Comparison of ENCODE assay signal across 8 cellular contexts in genomic region chr17:78168906-78169793, GRCh38. TPM values are rescaled to one million over a fixed set of nuclear protein-coding genes. Genes with fewer than 3 reads are reported as not detected.
DNase-seq lines count a peak whose midpoint lies in the region; ATAC-seq and TF ChIP-seq lines count a peak whose summit lies in the region.

No MANE protein-coding gene starts in this region.

- TF ChIP-seq POLR2A in prostate gland (IDR thresholded peaks at IDR 0.05): no peak

- intact Hi-C loops in left ventricle myocardium inferior (cut with micrococcal nuclease): no loop called here
- intact Hi-C loops in prostate gland (cut with DNase I): no loop called here

- H3K27me3 ChIP-seq in RWPE2 (ENCODE audit: insufficient read depth, poor library complexity, severe bottlenecking): no peaks in the 10 kb centered on the region
- H3K27me3 ChIP-seq in left ventricle myocardium inferior (ENCODE audit: low read depth): no peaks in the 10 kb centered on the region
- H3K27me3 ChIP-seq in prostate gland (replicated peaks; ENCODE audit: insufficient read depth): no peaks in the 10 kb centered on the region

- TF ChIP-seq CTCF in RWPE2 (IDR thresholded peaks at IDR 0.05; ENCODE audit: poor library complexity, severe bottlenecking) (no peak), left ventricle myocardium inferior (IDR thresholded peaks at IDR 0.05; ENCODE audit: borderline replicate concordance) (no peak), prostate gland (IDR thresholded peaks at IDR 0.05) (no peak)

- peak; percentile 19 for ATAC-seq in HG03025 (IDR thresholded peaks at IDR 0.05; ENCODE audit: low FRiP score, unreplicated experiment)
- peak; percentile 67 for ATAC-seq in RWPE2 (ENCODE audit: low read depth)
- no peak for ATAC-seq in HG03565 (IDR thresholded peaks at IDR 0.05; ENCODE audit: unreplicated experiment)

- H3K4me1 ChIP-seq in RWPE2 (ENCODE audit: insufficient read depth, poor library complexity, severe bottlenecking): peaks cover 4% of the 10 kb centered on the region
- peaks cover 61% of the 10 kb centered on the region for H3K4me1 ChIP-seq in left ventricle myocardium inferior
- peaks cover 13% of the 10 kb centered on the region for H3K4me1 ChIP-seq in prostate gland (replicated peaks)

- H3K36me3 ChIP-seq in RWPE2 (ENCODE audit: low read depth) (peaks cover 32% of the 10 kb centered on the region), left ventricle myocardium inferior (peaks cover 18% of the 10 kb centered on the region), prostate gland (peaks cover 0 to 6% of the 10 kb centered on the region in 2 donors)

- H3K4me3 ChIP-seq in RWPE2 (ENCODE audit: severe bottlenecking) (peak overlapping the region; percentile 95), left ventricle myocardium inferior (peak overlapping the region; percentile 83), prostate gland (peak overlapping the region; percentile 85 to 97)

- H3K9me3 ChIP-seq in RWPE2 (ENCODE audit: severe bottlenecking) (no peaks in the 10 kb centered on the region), left ventricle myocardium inferior (replicated peaks) (no peaks in the 10 kb centered on the region), prostate gland (no peaks in the 10 kb centered on the region)

- DNase-seq in DMS 273 (lab: John Stamatoyannopoulos, UW; ENCODE audit: unreplicated experiment) (peak; percentile 84), DMS 273 treated with DMSO at 0.1 percent for 48 hours (lab: John Stamatoyannopoulos, UW) (no peak), RWPE2 (ENCODE audit: low spot score) (peak; percentile 88), left ventricle myocardium inferior (peak; percentile 58), prostate gland (ENCODE audit: low spot score) (peak; percentile 82)
- DNase-seq in activated naive CD8-positive, alpha-beta T cell treated with anti-CD3 and anti-CD28 coated beads, Interleukin-2, amount 50 U/mL, for 16 hours (ENCODE audit: low read depth, low spot score): peak; percentile 45

- peak overlapping the region; percentile 46 for H3K27ac ChIP-seq in RWPE2 (ENCODE audit: poor library complexity, severe bottlenecking)
- peak overlapping the region; percentile 94 for H3K27ac ChIP-seq in left ventricle myocardium inferior (replicated peaks)
- peak overlapping the region; percentile 91 to 95 for H3K27ac ChIP-seq in prostate gland

- WGBS in prostate gland: 8% methylated on average over 29 of the region's 38 CpGs

RNA-seq across cellular contexts. Expression of gene SYNGR2, which starts 0.8 kb away (rescaled TPM):
- 86.9 TPM for total RNA-seq in left ventricle myocardium inferior
- 100 to 1,000 TPM; 133 to 284 TPM for total RNA-seq in prostate gland

RNA-seq across cellular contexts. Expression of gene TK1, which starts 17.7 kb away (rescaled TPM):
- total RNA-seq in left ventricle myocardium inferior (1.8 TPM), prostate gland (10 to 100 TPM; 10.8 to 11.2 TPM)

RNA-seq across cellular contexts. Expression of gene AFMID, which starts 18.0 kb away (rescaled TPM):
- total RNA-seq in left ventricle myocardium inferior: 22.5 TPM
- 100 to 1,000 TPM; 116 to 122 TPM for total RNA-seq in prostate gland

RNA-seq across cellular contexts. Expression of gene C17orf99, which starts 23.0 kb away (rescaled TPM):
- not detected for total RNA-seq in left ventricle myocardium inferior
- total RNA-seq in prostate gland: not detected

RNA-seq across cellular contexts. Expression of gene TMC8, which starts 38.6 kb away (rescaled TPM):
- 1.3 TPM for total RNA-seq in left ventricle myocardium inferior
- total RNA-seq in prostate gland: 1 to 10 TPM; 1.2 to 3.3 TPM
